20 cellular contexts compared by ENCODE assay signal in the genomic region with DNA sequence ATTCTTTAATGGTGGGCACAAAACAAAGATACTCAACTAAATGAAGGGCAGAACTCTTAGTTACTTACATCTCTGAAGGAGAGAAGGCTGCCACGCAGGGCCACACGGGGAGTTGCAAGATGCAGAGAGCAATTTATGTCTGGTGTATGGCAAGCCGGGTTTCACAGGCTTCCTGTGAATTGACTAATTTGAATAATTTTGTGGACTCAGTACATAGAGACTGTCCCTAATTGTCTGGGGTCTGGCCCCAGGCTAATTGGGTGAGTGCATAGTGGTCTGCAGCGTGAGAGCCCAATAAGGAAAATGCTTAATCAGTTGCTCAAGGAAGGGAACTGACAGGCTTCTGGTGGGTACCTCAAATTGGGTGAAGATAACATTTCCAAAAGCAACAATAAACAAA.
"Had no signal": no experiment of that assay in that cellular context is flagged by ENCODE, and none has a peak within 500 bp of the region (broad histone marks: within the 10 kb centered on the region; RNA-seq: fewer than 3 reads in every experiment).

No MANE protein-coding gene starts in this region.

- H3K27me3 ChIP-seq: colonic mucosa, esophagus squamous epithelium, gastroesophageal sphincter, neutrophil, right atrium auricular region, testis, transverse colon had no signal

- H3K27ac ChIP-seq: colonic mucosa, esophagus squamous epithelium, gastroesophageal sphincter, left ventricle myocardium inferior, neutrophil, right atrium auricular region, testis, transverse colon had no signal

- DNase-seq: colonic mucosa; dermis blood vessel endothelial cell; esophagus squamous epithelium; foreskin fibroblast; glutamatergic neuron; left ventricle myocardium inferior; mesenchymal stem cell; naive thymus-derived CD4-positive, alpha-beta T cell; nephron progenitor cell; posterior cingulate gyrus; stimulated activated CD4-positive, alpha-beta T cell treated with anti-CD3 and anti-CD28 coated beads, Interleukin-1b, Interleukin-23, amount 100 ng/mL, for 48 hours; stimulated activated CD4-positive, alpha-beta T cell treated with anti-CD3 and anti-CD28 coated beads, Interleukin-4, amount 100 ng/mL, for 24 hours; testis; transverse colon had no signal

- H3K36me3 ChIP-seq: colonic mucosa, esophagus squamous epithelium, gastroesophageal sphincter, left ventricle myocardium inferior, neutrophil, right atrium auricular region, transverse colon had no signal

- H3K4me1 Mint-ChIP-seq: naive thymus-derived CD4-positive, alpha-beta T cell; nephron progenitor cell; stimulated activated memory B cell treated with anti-CD40 and anti-IgM and Interleukin-4, amounts not matched to agents 10 μg/mL and 1 μg/mL and 100 μg/mL, for 72 hours had no signal

- H3K27ac Mint-ChIP-seq: naive thymus-derived CD4-positive, alpha-beta T cell; nephron progenitor cell; stimulated activated memory B cell treated with anti-CD40 and anti-IgM and Interleukin-4, amounts not matched to agents 10 μg/mL and 1 μg/mL and 100 μg/mL, for 72 hours; stimulated activated naive CD8-positive, alpha-beta T cell treated with anti-CD3 and anti-CD28 coated beads, Interleukin-15, Interleukin-2, amounts not matched to agents 100 ng/mL and 50 ng/mL, for 24 hours had no signal

- H3K4me3 Mint-ChIP-seq: naive thymus-derived CD4-positive, alpha-beta T cell; nephron progenitor cell; stimulated activated memory B cell treated with anti-CD40 and anti-IgM and Interleukin-4, amounts not matched to agents 10 μg/mL and 1 μg/mL and 100 μg/mL, for 72 hours; stimulated activated naive CD8-positive, alpha-beta T cell treated with anti-CD3 and anti-CD28 coated beads, Interleukin-15, Interleukin-2, amounts not matched to agents 100 ng/mL and 50 ng/mL, for 24 hours had no signal

- H3K9me3 Mint-ChIP-seq: stimulated activated naive CD8-positive, alpha-beta T cell treated with anti-CD3 and anti-CD28 coated beads, Interleukin-15, Interleukin-2, amounts not matched to agents 100 ng/mL and 50 ng/mL, for 24 hours had no signal

- H3K4me3 ChIP-seq: colonic mucosa, esophagus squamous epithelium, gastroesophageal sphincter, left ventricle myocardium inferior, lung, right atrium auricular region, testis, transverse colon had no signal

- H3K9me3 ChIP-seq: colonic mucosa, esophagus squamous epithelium, neutrophil, testis, transverse colon had no signal

- ATAC-seq: gastroesophageal sphincter; naive thymus-derived CD4-positive, alpha-beta T cell; stimulated activated memory B cell treated with anti-CD40 and anti-IgM and Interleukin-4, amounts not matched to agents 10 μg/mL and 1 μg/mL and 100 μg/mL, for 72 hours had no signal

- H3K36me3 Mint-ChIP-seq: naive thymus-derived CD4-positive, alpha-beta T cell; stimulated activated memory B cell treated with anti-CD40 and anti-IgM and Interleukin-4, amounts not matched to agents 10 μg/mL and 1 μg/mL and 100 μg/mL, for 72 hours had no signal

- H3K4me1 ChIP-seq: colonic mucosa, esophagus squamous epithelium, gastroesophageal sphincter, left ventricle myocardium inferior, right atrium auricular region, testis, transverse colon had no signal

- H3K27me3 Mint-ChIP-seq: stimulated activated memory B cell treated with anti-CD40 and anti-IgM and Interleukin-4, amounts not matched to agents 10 μg/mL and 1 μg/mL and 100 μg/mL, for 72 hours; stimulated activated naive CD8-positive, alpha-beta T cell treated with anti-CD3 and anti-CD28 coated beads, Interleukin-15, Interleukin-2, amounts not matched to agents 100 ng/mL and 50 ng/mL, for 24 hours had no signal
